19 cellular contexts compared by ENCODE assay signal in the genomic region with DNA sequence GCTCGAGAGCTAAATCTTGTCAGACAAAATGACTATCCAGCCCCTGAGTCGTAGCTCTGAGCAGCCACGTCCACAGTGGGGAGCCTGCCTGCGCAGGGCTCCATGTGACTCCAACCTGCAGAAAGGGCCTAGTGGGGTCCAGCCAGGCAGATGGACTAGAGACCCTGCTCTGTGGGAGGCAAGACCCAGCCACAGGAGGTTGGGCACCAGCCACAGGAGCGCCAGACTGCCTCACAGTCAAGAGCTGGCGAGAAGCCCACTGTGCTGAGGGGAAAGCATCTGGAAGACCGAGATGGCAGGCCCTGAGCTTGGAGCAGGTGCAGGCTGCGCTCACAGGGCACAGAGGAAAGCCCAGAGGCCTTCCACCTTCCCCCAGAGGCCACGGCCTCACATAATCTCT.
A peak's percentile ranks its signal among the peaks of the same experiment; 100 is the strongest.
DNase-seq lines count a peak whose midpoint lies in the region; ATAC-seq and TF ChIP-seq lines count a peak whose summit lies in the region.
"Had no signal": no experiment of that assay in that cellular context is flagged by ENCODE, and none has a peak within 500 bp of the region (broad histone marks: within the 10 kb centered on the region; RNA-seq: fewer than 3 reads in every experiment).

No MANE protein-coding gene starts in this region.

- peaks cover 8 to 35% of the 10 kb centered on the region in 2 donors for H3K4me1 Mint-ChIP-seq in stimulated activated naive B cell treated with anti-CD40 and anti-IgM and Interleukin-4, amounts not matched to agents 10 μg/mL and 1 μg/mL and 100 μg/mL, for 72 hours
- H3K4me1 Mint-ChIP-seq: neural crest cell had no signal

- WGBS in SK-N-SH (ENCODE audit: low lambda C conversion rate) = 70% methylated on average over 6 of the region's 9 CpGs

- peak overlapping the region in 1 of 2 experiments; percentile 74; a peak in 2 of 4 replicates for H3K27ac ChIP-seq in SK-N-SH (ENCODE audit: low read depth in 2 of 2, low read length in 1 of 2)
- H3K27ac ChIP-seq: suprapubic skin had no signal

- no peak for ATAC-seq in stimulated activated naive B cell treated with anti-CD40 and anti-IgM and Interleukin-4, amounts not matched to agents 10 μg/mL and 1 μg/mL and 100 μg/mL, for 72 hours (replicated peaks)
- no peak for ATAC-seq in HG03378 (IDR thresholded peaks at IDR 0.05; ENCODE audit: unreplicated experiment)
- ATAC-seq in HG02970 (IDR thresholded peaks at IDR 0.05; ENCODE audit: low FRiP score, unreplicated experiment) = no peak
- ATAC-seq in GM18873 (IDR thresholded peaks at IDR 0.05; ENCODE audit: low FRiP score, unreplicated experiment) = no peak

- peak in 1 of 2 experiments; percentile 69; a peak in 2 of 4 replicates for TF ChIP-seq EP300 in SK-N-SH (IDR thresholded peaks at IDR 0.05; ENCODE audit: borderline replicate concordance in 1 of 2, low read depth in 1 of 2, low read length in 1 of 2)

- no peak overlapping the region for H2AFZ ChIP-seq in SK-N-SH (ENCODE audit: low read depth)

- H3K9me3 ChIP-seq in SK-N-SH = no peaks in the 10 kb centered on the region
- H3K9me3 ChIP-seq: suprapubic skin had no signal

- H3F3A ChIP-seq in SK-N-SH (replicated peaks; ENCODE audit: insufficient read depth) = no peaks in the 10 kb centered on the region

- no peak overlapping the region for H3K4me3 Mint-ChIP-seq in stimulated activated naive B cell treated with anti-CD40 and anti-IgM and Interleukin-4, amounts not matched to agents 10 μg/mL and 1 μg/mL and 100 μg/mL, for 72 hours
- H3K4me3 Mint-ChIP-seq: memory B cell, neural crest cell had no signal

- H3K9ac ChIP-seq in SK-N-SH = no peak overlapping the region

- H3K36me3 ChIP-seq in SK-N-SH (replicated peaks in 1 of 2; ENCODE audit: control insufficient read depth in 1 of 2, insufficient read depth in 2 of 2, low read length in 1 of 2) = no peaks in the 10 kb centered on the region
- H3K36me3 ChIP-seq: suprapubic skin had no signal

- no peaks in the 10 kb centered on the region for H3K9me2 ChIP-seq in SK-N-SH

- no peaks in the 10 kb centered on the region for H3K27me3 Mint-ChIP-seq in stimulated activated naive B cell treated with anti-CD40 and anti-IgM and Interleukin-4, amounts not matched to agents 10 μg/mL and 1 μg/mL and 100 μg/mL, for 72 hours
- H3K27me3 Mint-ChIP-seq: memory B cell had no signal

- no peak for TF ChIP-seq RAD21 in SK-N-SH (IDR thresholded peaks at IDR 0.05; ENCODE audit: low read length)

- no peak for TF ChIP-seq CTCF in SK-N-SH (IDR thresholded peaks at IDR 0.05)

- POLR2A ChIA-PET in SK-N-SH (lab: Yijun Ruan, JAX) = interaction anchor here (0.8 to 1.1 kb wide), 2 partner anchors 42 to 193 kb away, joined by 4 to 5 read pairs; no protein-coding TSS in a partner anchor

- H3K4me1 ChIP-seq in SK-N-SH (ENCODE audit: control insufficient read depth in 1 of 2, insufficient read depth in 2 of 2, low read depth in 1 of 2, low read length in 1 of 2) = peaks cover 0 to 39% of the 10 kb centered on the region in 2 experiments; a peak in 1 of 4 replicates
- H3K4me1 ChIP-seq: suprapubic skin had no signal

- no peak overlapping the region for H3K4me2 ChIP-seq in SK-N-SH

- no peak overlapping the region for H3K27ac Mint-ChIP-seq in stimulated activated naive B cell treated with anti-CD40 and anti-IgM and Interleukin-4, amounts not matched to agents 10 μg/mL and 1 μg/mL and 100 μg/mL, for 72 hours
- H3K27ac Mint-ChIP-seq: memory B cell had no signal

- no peaks in the 10 kb centered on the region for H3K36me3 Mint-ChIP-seq in stimulated activated naive B cell treated with anti-CD40 and anti-IgM and Interleukin-4, amounts not matched to agents 10 μg/mL and 1 μg/mL and 100 μg/mL, for 72 hours
- H3K36me3 Mint-ChIP-seq: memory B cell had no signal

- H3K79me2 ChIP-seq in SK-N-SH (ENCODE audit: insufficient read depth) = no peaks in the 10 kb centered on the region

- H3K4me3 ChIP-seq in SK-N-SH (ENCODE audit: low read depth in 2 of 2, low read length in 1 of 2) = no peak overlapping the region
- H3K4me3 ChIP-seq: suprapubic skin had no signal

- no peaks in the 10 kb centered on the region for H4K20me1 ChIP-seq in SK-N-SH (ENCODE audit: insufficient read depth)

- H3K9me3 Mint-ChIP-seq in stimulated activated naive B cell treated with anti-CD40 and anti-IgM and Interleukin-4, amounts not matched to agents 10 μg/mL and 1 μg/mL and 100 μg/mL, for 72 hours = no peaks in the 10 kb centered on the region
- H3K9me3 Mint-ChIP-seq: memory B cell, neural crest cell had no signal

- H3K27me3 ChIP-seq in SK-N-SH (ENCODE audit: insufficient read depth) = no peaks in the 10 kb centered on the region
- H3K27me3 ChIP-seq: suprapubic skin had no signal

- CTCF ChIA-PET in SK-N-SH (lab: Yijun Ruan, JAX) = interaction anchor here (0.8 to 1.8 kb wide), 4 partner anchors 11 to 81 kb away, joined by 3 to 7 read pairs (median 4); no protein-coding TSS in a partner anchor

- DNase-seq in DMS 273 (lab: John Stamatoyannopoulos, UW; ENCODE audit: unreplicated experiment) (peak; percentile 98), NCI-H2029 (lab: John Stamatoyannopoulos, UW) (peak; percentile 75), SK-N-SH (peak; percentile 77), medulla oblongata (ENCODE audit: extremely low spot score) (peak; percentile 50)
- DNase-seq in stimulated activated naive B cell treated with anti-CD40 and anti-IgM and Interleukin-4, amounts not matched to agents 10 μg/mL and 1 μg/mL and 100 μg/mL, for 72 hours = no peak
- DNase-seq: activated CD4-positive, alpha-beta T cell treated with anti-CD3 and anti-CD28 coated beads for 1 hour; activated CD8-positive, alpha-beta memory T cell treated with anti-CD3 and anti-CD28 coated beads, Interleukin-2, amount 50 U/mL, for 48 hours; activated naive CD4-positive, alpha-beta T cell; dermis blood vessel endothelial cell; glutamatergic neuron; NCI-H2081 treated with DMSO at 0.1 percent for 48 hours; stimulated activated CD4-positive, alpha-beta T cell treated with anti-CD3 and anti-CD28 coated beads, Interleukin-1b, Interleukin-23, amount 100 ng/mL, for 48 hours; T-helper 9 cell had no signal

TF ChIP-seq in SK-N-SH, 30 proteins besides CTCF, POLR2A, EP300 and RAD21:
- peak; percentile 62; the same call in 1 of the 2 replicates for TF ChIP-seq FOXJ3 (CRISPR knock-in tag; IDR thresholded peaks at IDR 0.05)
- TF ChIP-seq CHD2 (IDR thresholded peaks at IDR 0.05; ENCODE audit: low read length, partially characterized antibody) = peak; percentile 45
- TF ChIP-seq RCOR1 (IDR thresholded peaks at IDR 0.05; ENCODE audit: low read length) = peak; percentile 65
- no peak for TF ChIP-seq POLR2AphosphoS5 (IDR thresholded peaks at IDR 0.05; ENCODE audit: low read depth, low read length)
- TF ChIP-seq, protein P1, sequence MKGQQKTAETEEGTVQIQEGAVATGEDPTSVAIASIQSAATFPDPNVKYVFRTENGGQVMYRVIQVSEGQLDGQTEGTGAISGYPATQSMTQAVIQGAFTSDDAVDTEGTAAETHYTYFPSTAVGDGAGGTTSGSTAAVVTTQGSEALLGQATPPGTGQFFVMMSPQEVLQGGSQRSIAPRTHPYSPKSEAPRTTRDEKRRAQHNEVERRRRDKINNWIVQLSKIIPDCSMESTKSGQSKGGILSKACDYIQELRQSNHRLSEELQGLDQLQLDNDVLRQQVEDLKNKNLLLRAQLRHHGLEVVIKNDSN (IDR thresholded peaks at IDR 0.05; ENCODE audit: borderline replicate concordance, low read depth) = no peak
- no peak for TF ChIP-seq JUND (IDR thresholded peaks at IDR 0.05)
